9 cellular contexts compared by ENCODE assay signal in genomic region chr10:130190065-130190736, GRCh38. TPM values are rescaled to one million over a fixed set of nuclear protein-coding genes. Genes with fewer than 3 reads are reported as not detected.
DNase-seq lines count a peak whose midpoint lies in the region; ATAC-seq lines count a peak whose summit lies in the region.
"Had no signal": no experiment of that assay in that cellular context is flagged by ENCODE, and none has a peak within 500 bp of the region (broad histone marks: within the 10 kb centered on the region; RNA-seq: fewer than 3 reads in every experiment).

No MANE protein-coding gene starts in this region.

- peak; percentile 92 for ATAC-seq in GM18867 (IDR thresholded peaks at IDR 0.05; ENCODE audit: unreplicated experiment)
- ATAC-seq in HG03097 (IDR thresholded peaks at IDR 0.05; ENCODE audit: low FRiP score, unreplicated experiment), result peak; percentile 88
- ATAC-seq in activated CD8-positive, alpha-beta T cell treated with anti-CD3 and anti-CD28 coated beads, Interleukin-2, amount 10 ng/mL, durations not matched to agents 7 days and 5 days, result peak; percentile 88
- ATAC-seq in memory B cell (ENCODE audit: low read depth), result peak; percentile 90

- peaks cover 2% of the 10 kb centered on the region for H3K36me3 Mint-ChIP-seq in activated CD8-positive, alpha-beta T cell treated with anti-CD3 and anti-CD28 coated beads, Interleukin-2, amount 10 ng/mL, durations not matched to agents 7 days and 5 days (ENCODE audit: low read depth)
- H3K36me3 Mint-ChIP-seq in memory B cell, result peaks cover 8% of the 10 kb centered on the region

- H3K4me1 ChIP-seq in effector memory CD4-positive, alpha-beta T cell (ENCODE audit: control insufficient read depth, insufficient read depth, low read length, poor library complexity, severe bottlenecking), result peaks cover 8% of the 10 kb centered on the region

- H3K4me3 Mint-ChIP-seq in activated CD8-positive, alpha-beta T cell treated with anti-CD3 and anti-CD28 coated beads, Interleukin-2, amount 10 ng/mL, durations not matched to agents 7 days and 5 days, result no peak overlapping the region
- H3K4me3 Mint-ChIP-seq in memory B cell, result peak overlapping the region; percentile 27

- H3K27ac ChIP-seq in effector memory CD4-positive, alpha-beta T cell (ENCODE audit: insufficient read depth, low read length, poor library complexity, severe bottlenecking), result no peak overlapping the region

- POLR2A ChIA-PET in activated CD8-positive, alpha-beta T cell treated with anti-CD3 and anti-CD28 coated beads, Interleukin-2, amount 10 ng/mL, durations not matched to agents 7 days and 5 days (lab: Charles Lee), result no interaction called here

- H3K27me3 ChIP-seq in effector memory CD4-positive, alpha-beta T cell (replicated peaks; ENCODE audit: control insufficient read depth, insufficient read depth, low read length, poor library complexity, severe bottlenecking), result no peaks in the 10 kb centered on the region

- no peak overlapping the region for H3K27ac Mint-ChIP-seq in activated CD8-positive, alpha-beta T cell treated with anti-CD3 and anti-CD28 coated beads, Interleukin-2, amount 10 ng/mL, durations not matched to agents 7 days and 5 days
- no peak overlapping the region for H3K27ac Mint-ChIP-seq in memory B cell
- H3K27ac Mint-ChIP-seq: IgD-negative memory B cell had no signal

- CTCF ChIA-PET in activated CD8-positive, alpha-beta T cell treated with anti-CD3 and anti-CD28 coated beads, Interleukin-2, amount 10 ng/mL, durations not matched to agents 7 days and 5 days (lab: Charles Lee), result interaction anchor here (0.9 to 1.2 kb wide), 3 partner anchors 20 to 1684 kb away, joined by 3 to 4 read pairs (median 4); no protein-coding TSS in a partner anchor

- H3K4me3 ChIP-seq in effector memory CD4-positive, alpha-beta T cell (ENCODE audit: insufficient read depth, low read depth, low read length, poor library complexity, severe bottlenecking), result peak overlapping the region; percentile 73

- H3K9me3 ChIP-seq in effector memory CD4-positive, alpha-beta T cell (ENCODE audit: control insufficient read depth, low read length), result no peaks in the 10 kb centered on the region

- H3K36me3 ChIP-seq in effector memory CD4-positive, alpha-beta T cell (ENCODE audit: control insufficient read depth, insufficient read depth, low read length), result no peaks in the 10 kb centered on the region

- peaks cover 2% of the 10 kb centered on the region for H3K4me1 Mint-ChIP-seq in activated CD8-positive, alpha-beta T cell treated with anti-CD3 and anti-CD28 coated beads, Interleukin-2, amount 10 ng/mL, durations not matched to agents 7 days and 5 days (ENCODE audit: low read depth)
- H3K4me1 Mint-ChIP-seq in memory B cell, result peaks cover 7% of the 10 kb centered on the region

- DNase-seq in AG08396 (ENCODE audit: low spot score) (peak; percentile 97), NCI-H510A (lab: John Stamatoyannopoulos, UW) (peak; percentile 85), memory B cell (ENCODE audit: low spot score in 2 of 2) (peak; percentile 91 to 99)
- peak; percentile 89 for DNase-seq in activated CD8-positive, alpha-beta T cell treated with anti-CD3 and anti-CD28 coated beads, Interleukin-2, amount 10 ng/mL, durations not matched to agents 7 days and 5 days
- DNase-seq in effector memory CD4-positive, alpha-beta T cell, result peak; percentile 70 to 79 (median 72)
- peak; percentile 69 to 83 (median 83) for DNase-seq in stimulated activated CD4-positive, alpha-beta T cell treated with anti-CD3 and anti-CD28 coated beads, TNF-alpha, amount 100 ng/mL, for 24 hours (ENCODE audit: low read depth in 3 of 3)

- H3K27me3 Mint-ChIP-seq in activated CD8-positive, alpha-beta T cell treated with anti-CD3 and anti-CD28 coated beads, Interleukin-2, amount 10 ng/mL, durations not matched to agents 7 days and 5 days (ENCODE audit: low read depth), result no peaks in the 10 kb centered on the region
- H3K27me3 Mint-ChIP-seq in memory B cell, result peaks cover 12% of the 10 kb centered on the region
- H3K27me3 Mint-ChIP-seq: IgD-negative memory B cell had no signal

- no peaks in the 10 kb centered on the region for H3K9me3 Mint-ChIP-seq in activated CD8-positive, alpha-beta T cell treated with anti-CD3 and anti-CD28 coated beads, Interleukin-2, amount 10 ng/mL, durations not matched to agents 7 days and 5 days (ENCODE audit: insufficient read depth)
- H3K9me3 Mint-ChIP-seq in memory B cell, result no peaks in the 10 kb centered on the region
- H3K9me3 Mint-ChIP-seq: IgD-negative memory B cell had no signal

RNA-seq across cellular contexts. Expression of gene GLRX3, which starts 54.0 kb away (rescaled TPM):
- 10 to 100 TPM; 79.4 to 80.6 TPM for total RNA-seq in activated CD8-positive, alpha-beta T cell treated with anti-CD3 and anti-CD28 coated beads, Interleukin-2, amount 10 ng/mL, durations not matched to agents 7 days and 5 days
